ENCODE assay signal across 9 cellular contexts in the genomic region with DNA sequence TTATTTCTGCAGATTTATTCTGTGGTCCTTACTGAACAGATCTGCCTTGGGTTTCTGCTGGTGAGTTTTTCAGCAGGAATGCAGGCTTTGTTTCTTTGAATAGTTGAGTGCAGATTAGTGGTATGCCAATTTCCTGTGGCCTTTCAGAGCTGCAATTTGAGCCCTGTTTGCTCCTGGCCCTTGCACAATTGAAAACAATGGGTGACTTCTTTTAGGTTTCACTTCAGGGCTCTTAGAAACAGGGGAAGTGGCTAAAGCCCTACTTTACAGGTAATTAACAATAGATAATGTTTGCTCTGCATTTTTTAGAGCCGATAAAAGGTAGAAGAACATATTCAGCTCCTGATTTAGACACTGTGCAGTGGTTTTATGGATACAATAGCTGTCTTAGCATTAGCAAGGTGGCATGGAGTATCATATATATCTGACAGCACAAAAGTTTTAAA. TPM values are rescaled to one million over a fixed set of nuclear protein-coding genes. Genes with fewer than 3 reads are reported as not detected.
DNase-seq lines count a peak whose midpoint lies in the region; ATAC-seq lines count a peak whose summit lies in the region.
"Had no signal": no experiment of that assay in that cellular context is flagged by ENCODE, and none has a peak within 500 bp of the region (broad histone marks: within the 10 kb centered on the region; RNA-seq: fewer than 3 reads in every experiment).

No MANE protein-coding gene starts in this region.

- peak overlapping the region; percentile 55 for H3K27ac Mint-ChIP-seq in activated CD4-positive, alpha-beta T cell treated with anti-CD3 and anti-CD28 coated beads for 36 hours
- H3K27ac Mint-ChIP-seq in T-helper 2 cell treated with Interferon-gamma antibody and Interleukin-4, amounts not matched to agents 5 μg/mL and 100 μg/mL, for 36 hours, result peak overlapping the region; percentile 74

- intact Hi-C loops in activated CD4-positive, alpha-beta T cell treated with anti-CD3 and anti-CD28 coated beads for 36 hours (cut with DNase I, micrococcal nuclease), result no loop called here

- peaks cover 2% of the 10 kb centered on the region for H3K27me3 Mint-ChIP-seq in activated CD4-positive, alpha-beta T cell treated with anti-CD3 and anti-CD28 coated beads for 36 hours
- no peaks in the 10 kb centered on the region for H3K27me3 Mint-ChIP-seq in T-helper 2 cell treated with Interferon-gamma antibody and Interleukin-4, amounts not matched to agents 5 μg/mL and 100 μg/mL, for 36 hours (ENCODE audit: low read depth)

- CTCF ChIA-PET in activated CD4-positive, alpha-beta T cell treated with anti-CD3 and anti-CD28 coated beads for 36 hours (lab: Charles Lee), result interaction anchor here (1.0 to 1.7 kb wide), 4 partner anchors 13 to 22 kb away, joined by 3 to 5 read pairs (median 4); partner anchors contain the start of gene SPRY1

- no peak for DNase-seq in activated CD4-positive, alpha-beta T cell treated with anti-CD3 and anti-CD28 coated beads for 36 hours
- DNase-seq in activated CD4-positive, alpha-beta T cell treated with anti-CD3 and anti-CD28 coated beads, Interleukin-2, amount 50 U/mL, for 1 hour, result no peak
- DNase-seq in NCI-H128 (lab: John Stamatoyannopoulos, UW; ENCODE audit: unreplicated experiment) (peak; percentile 73), foreskin melanocyte (peak; percentile 80), renal cortical epithelial cell (ENCODE audit: low read depth) (peak; percentile 97), NAMALWA (ENCODE audit: low spot score) (no peak)
- no peak for DNase-seq in T-helper 2 cell treated with Interferon-gamma antibody and Interleukin-4, amounts not matched to agents 5 μg/mL and 100 μg/mL, for 36 hours (ENCODE audit: low spot score)

- H3K36me3 Mint-ChIP-seq in activated CD4-positive, alpha-beta T cell treated with anti-CD3 and anti-CD28 coated beads for 36 hours (ENCODE audit: low read depth), result no peaks in the 10 kb centered on the region
- peaks cover 2% of the 10 kb centered on the region for H3K36me3 Mint-ChIP-seq in T-helper 2 cell treated with Interferon-gamma antibody and Interleukin-4, amounts not matched to agents 5 μg/mL and 100 μg/mL, for 36 hours (ENCODE audit: low read depth)

- no peak for ATAC-seq in activated CD4-positive, alpha-beta T cell treated with anti-CD3 and anti-CD28 coated beads for 36 hours
- peak; percentile 70 for ATAC-seq in HG02870 (IDR thresholded peaks at IDR 0.05; ENCODE audit: unreplicated experiment)
- ATAC-seq: A549 had no signal

- peaks cover 75% of the 10 kb centered on the region for H3K4me1 Mint-ChIP-seq in activated CD4-positive, alpha-beta T cell treated with anti-CD3 and anti-CD28 coated beads for 36 hours
- H3K4me1 Mint-ChIP-seq in T-helper 2 cell treated with Interferon-gamma antibody and Interleukin-4, amounts not matched to agents 5 μg/mL and 100 μg/mL, for 36 hours (ENCODE audit: low read depth), result peaks cover 77% of the 10 kb centered on the region

- no peaks in the 10 kb centered on the region for H3K9me3 Mint-ChIP-seq in activated CD4-positive, alpha-beta T cell treated with anti-CD3 and anti-CD28 coated beads for 36 hours (ENCODE audit: low read depth)
- H3K9me3 Mint-ChIP-seq in T-helper 2 cell treated with Interferon-gamma antibody and Interleukin-4, amounts not matched to agents 5 μg/mL and 100 μg/mL, for 36 hours, result no peaks in the 10 kb centered on the region

- H3K4me3 Mint-ChIP-seq in activated CD4-positive, alpha-beta T cell treated with anti-CD3 and anti-CD28 coated beads for 36 hours, result no peak overlapping the region
- peak overlapping the region; percentile 34 for H3K4me3 Mint-ChIP-seq in T-helper 2 cell treated with Interferon-gamma antibody and Interleukin-4, amounts not matched to agents 5 μg/mL and 100 μg/mL, for 36 hours

- POLR2A ChIA-PET in activated CD4-positive, alpha-beta T cell treated with anti-CD3 and anti-CD28 coated beads for 36 hours (lab: Charles Lee), result no interaction called here

RNA-seq across cellular contexts. Expression of gene SPRY1, which starts 21.9 kb away (rescaled TPM):
- 10 to 100 TPM; 51.2 to 52.0 TPM for total RNA-seq in activated CD4-positive, alpha-beta T cell treated with anti-CD3 and anti-CD28 coated beads for 36 hours
- total RNA-seq in renal cortical epithelial cell, result 7.9 and 8.0 TPM in 2 replicates

Comparison
In these comparisons a context has a peak if more than half of its experiments do, and no peak if none do; other contexts are left out.
1. DNase-seq: peak in NCI-H128 (single experiment), foreskin melanocyte (single experiment) and renal cortical epithelial cell (single experiment); none in activated CD4-positive, alpha-beta T cell treated with anti-CD3 and anti-CD28 coated beads for 36 hours (single experiment), activated CD4-positive, alpha-beta T cell treated with anti-CD3 and anti-CD28 coated beads, Interleukin-2, amount 50 U/mL, for 1 hour (single experiment), T-helper 2 cell treated with Interferon-gamma antibody and Interleukin-4, amounts not matched to agents 5 μg/mL and 100 μg/mL, for 36 hours (single experiment) and NAMALWA (single experiment).